ENCODE assay signal across 8 cellular contexts in the genomic region with DNA sequence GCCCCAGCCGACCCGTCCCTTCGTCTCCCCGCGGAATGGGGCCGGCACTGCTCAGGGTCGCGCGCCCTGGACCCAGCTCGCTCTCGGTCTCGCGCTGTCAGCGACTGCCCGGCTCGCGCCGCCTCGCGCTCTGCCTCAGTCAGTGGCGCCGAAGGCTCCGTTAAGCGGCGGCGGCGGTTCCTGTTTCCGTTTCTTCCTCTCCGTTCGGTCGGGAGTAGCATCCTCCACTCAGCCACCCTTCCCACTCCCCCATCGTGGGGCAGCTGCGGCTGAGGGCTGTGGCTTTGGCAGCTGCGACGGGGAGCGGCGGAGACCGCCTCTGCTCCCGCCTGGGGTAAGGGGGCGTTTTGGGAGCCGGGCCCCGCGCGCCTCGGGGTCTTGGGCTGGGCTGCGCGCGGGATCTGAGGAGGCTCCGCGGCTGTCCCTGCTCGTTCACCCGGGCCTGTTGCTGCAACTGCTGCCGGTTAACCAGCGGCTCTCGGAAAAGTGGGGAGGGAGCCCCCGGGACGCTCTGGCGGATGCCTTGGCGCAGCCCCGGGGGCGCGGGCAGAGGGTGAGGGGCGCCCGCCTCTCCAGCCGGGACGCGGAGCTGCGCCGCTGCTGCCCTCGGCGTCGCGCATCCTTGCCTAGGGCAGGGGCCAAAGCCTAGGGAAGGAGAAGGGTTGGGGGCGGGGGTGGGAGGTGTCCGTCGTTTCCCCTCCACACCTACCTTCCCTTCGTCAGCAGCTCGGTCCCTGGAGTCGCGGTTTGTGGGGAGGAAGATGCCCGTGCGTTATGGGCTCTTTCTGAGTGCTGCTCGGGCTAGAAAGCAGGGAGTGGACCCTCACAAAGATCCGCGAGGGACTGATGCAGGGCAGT. TPM values are rescaled to one million over a fixed set of nuclear protein-coding genes. Genes with fewer than 3 reads are reported as not detected.
DNase-seq lines count a peak whose midpoint lies in the region; ATAC-seq and TF ChIP-seq lines count a peak whose summit lies in the region.

No MANE protein-coding gene starts in this region.

- no peaks in the 10 kb centered on the region; the same call in 1 of the 2 replicates for H3K36me3 ChIP-seq in PC-9 (ENCODE audit: low read depth)

- H3K4me1 ChIP-seq in PC-9 (replicated peaks; ENCODE audit: insufficient read depth) = peaks cover 47% of the 10 kb centered on the region

- peak overlapping the region; percentile 64 for H3K27ac ChIP-seq in PC-9

- H3K27me3 ChIP-seq in PC-9 (ENCODE audit: insufficient read depth, low read depth) = no peaks in the 10 kb centered on the region

- peak overlapping the region; percentile 89 for H3K4me2 ChIP-seq in PC-9

- H3K4me3 ChIP-seq in PC-9 = peak overlapping the region; percentile 97

- H3K9me2 ChIP-seq in PC-9 (ENCODE audit: insufficient read depth) = no peaks in the 10 kb centered on the region

- POLR2A ChIA-PET in PC-9 (lab: Charles Lee; ENCODE audit: unreplicated experiment) = interaction anchor here (0.6 to 0.8 kb wide), 2 partner anchors 91 to 174 kb away, joined by 3 to 6 read pairs; no protein-coding TSS in a partner anchor

- DNase-seq in COR-L47 (lab: John Stamatoyannopoulos, UW) (peak; percentile 84), PC-9 (peak in 1 of 2 experiments; percentile 56), head of caudate nucleus (peak in 38 of 42 donors; percentile 7 to 68 (median 33)), osteocyte (ENCODE audit: extremely low spot score, unreplicated experiment) (no peak), NCI-H446 treated with DMSO at 0.1 percent for 48 hours (lab: John Stamatoyannopoulos, UW) (no peak)
- DNase-seq in activated gamma-delta T cell treated with anti-CD3 and anti-CD28 coated beads, Interleukin-2, amount 50 U/mL, for 16 hours (ENCODE audit: low read depth) = peak; percentile 41

- no peak for TF ChIP-seq CTCF in PC-9 (conservative IDR thresholded peaks at IDR 0.05)
- no peak for TF ChIP-seq CTCF in osteocyte (IDR thresholded peaks at IDR 0.05)

- no peaks in the 10 kb centered on the region for H3K27me3 Mint-ChIP-seq in osteocyte (ENCODE audit: unreplicated experiment)

- H2AFZ ChIP-seq in PC-9 = peak overlapping the region; percentile 85

- H4K20me1 ChIP-seq in PC-9 (ENCODE audit: insufficient read depth) = 0 out of 2 replicates have a peak, but pooled peaks cover 7% of the 10 kb centered on the region

- peaks cover 78% of the 10 kb centered on the region for H3K79me2 ChIP-seq in PC-9 (ENCODE audit: low read depth)

- H3K36me3 Mint-ChIP-seq in osteocyte (ENCODE audit: unreplicated experiment) = no peaks in the 10 kb centered on the region

- BruUV-seq in PC-9 (replicated peaks; lab: Mats Ljungman, UMichigan) = no TSS peak

- intact Hi-C loops in PC-9 (cut with micrococcal nuclease; ENCODE audit: unreplicated experiment) (loop anchor here (1.0 to 2.0 kb wide), 10 partner anchors 57 to 658 kb away; a partner anchor contains a TSS), head of caudate nucleus (cut with DNase I) (loop anchor here (2.0 to 10.0 kb wide), 5 partner anchors 130 to 412 kb away; a partner anchor contains a TSS)

- H3K9me3 ChIP-seq in PC-9 (ENCODE audit: insufficient read depth, low read depth) = no peaks in the 10 kb centered on the region

- peak overlapping the region; percentile 80 for H3K27ac Mint-ChIP-seq in osteocyte (ENCODE audit: unreplicated experiment)

- H3F3A ChIP-seq in PC-9 (ENCODE audit: insufficient read depth, low read depth) = peaks cover 6% of the 10 kb centered on the region

- no peaks in the 10 kb centered on the region for H3K9me3 Mint-ChIP-seq in osteocyte (ENCODE audit: unreplicated experiment)

- peaks cover 13% of the 10 kb centered on the region for H3K4me1 Mint-ChIP-seq in osteocyte (ENCODE audit: unreplicated experiment)

- CTCF ChIA-PET in PC-9 (lab: Charles Lee) = interaction anchor here (0.7 to 1.7 kb wide), 6 partner anchors 53 to 412 kb away, joined by 3 to 13 read pairs (median 6); no protein-coding TSS in a partner anchor

- H3K4me3 Mint-ChIP-seq in osteocyte (ENCODE audit: unreplicated experiment) = peak overlapping the region; percentile 97

- peak; percentile 50 for ATAC-seq in GM19395 (IDR thresholded peaks at IDR 0.05; ENCODE audit: unreplicated experiment)
- ATAC-seq in HG03469 (IDR thresholded peaks at IDR 0.05; ENCODE audit: unreplicated experiment) = peak; percentile 17

RNA-seq across cellular contexts. Expression of a gene that starts 0.6 kb away (rescaled TPM):
- total RNA-seq in PC-9 (2021) (134 and 135 TPM in 2 replicates), osteocyte (33.7 and 35.5 TPM in 2 replicates)

Comparison
In these comparisons a context has a peak if more than half of its experiments do, and no peak if none do; other contexts are left out.
1. DNase-seq: peak in COR-L47 (single experiment), activated gamma-delta T cell treated with anti-CD3 and anti-CD28 coated beads, Interleukin-2, amount 50 U/mL, for 16 hours (single experiment) and head of caudate nucleus (38 of 42); none in osteocyte (single experiment) and NCI-H446 treated with DMSO at 0.1 percent for 48 hours (single experiment).